ENCODE assay signal across 8 cellular contexts in the genomic region with DNA sequence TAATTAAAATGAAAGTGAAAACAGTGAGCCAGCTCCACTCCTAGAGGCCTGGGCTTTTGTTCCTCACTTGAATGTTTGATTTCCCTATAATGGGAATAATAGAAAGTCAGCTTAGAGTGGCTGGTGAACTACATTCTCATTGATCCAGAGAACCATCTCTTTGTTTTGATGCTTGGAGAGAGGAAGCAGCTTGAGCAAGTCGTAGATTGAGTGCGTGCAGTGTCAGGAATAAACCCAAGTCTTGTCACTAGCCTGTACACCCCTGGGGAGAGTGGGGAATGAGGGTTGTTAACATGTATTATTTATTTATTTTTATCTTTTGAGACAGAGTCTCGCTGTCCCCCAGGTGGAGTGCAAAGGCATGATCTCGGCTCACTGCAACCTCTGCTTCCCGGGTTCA. TPM values are rescaled to one million over a fixed set of nuclear protein-coding genes. Genes with fewer than 3 reads are reported as not detected.
DNase-seq lines count a peak whose midpoint lies in the region; ATAC-seq and TF ChIP-seq lines count a peak whose summit lies in the region.

No MANE protein-coding gene starts in this region.

- peak overlapping the region; percentile 94 to 99 (median 97) for H3K27ac Mint-ChIP-seq in CD14-positive monocyte
- H3K27ac Mint-ChIP-seq in mesothelial cell of epicardium, result peak overlapping the region; percentile 99

- intact Hi-C loops in CD14-positive monocyte (cut with micrococcal nuclease), result loop anchor here (2.0 to 10.0 kb wide), 3 partner anchors 588 to 852 kb away; no protein-coding TSS in a partner anchor
- intact Hi-C loops in mucosa of descending colon (cut with DNase I, micrococcal nuclease), result no loop called here

- H3K4me3 ChIP-seq in cardiac fibroblast (replicated peaks in 1 of 2; ENCODE audit: low read depth in 2 of 2, low read length in 2 of 2) (peak overlapping the region; percentile 88 to 97), mucosa of descending colon (no peak overlapping the region)

- H3K9me3 Mint-ChIP-seq in CD14-positive monocyte (peaks cover 0 to 2% (median 0%) of the 10 kb centered on the region in 7 donors), mesothelial cell of epicardium (no peaks in the 10 kb centered on the region)

- no peak for ATAC-seq in mucosa of descending colon
- no peak for ATAC-seq in GM21717 (IDR thresholded peaks at IDR 0.05; ENCODE audit: unreplicated experiment)

- H3K9me3 ChIP-seq in mucosa of descending colon, result no peaks in the 10 kb centered on the region

- peaks cover 4 to 6% (median 5%) of the 10 kb centered on the region in 3 donors for H3K27me3 Mint-ChIP-seq in CD14-positive monocyte (ENCODE audit: low read depth in 3 of 3)
- peaks cover 36% of the 10 kb centered on the region for H3K27me3 Mint-ChIP-seq in mesothelial cell of epicardium (ENCODE audit: low read depth)

- DNase-seq in CD14-positive monocyte (ENCODE audit: low spot score) (no peak), NAMALWA (ENCODE audit: low spot score) (peak; percentile 36), cardiac fibroblast (ENCODE audit: low read depth in 2 of 2) (peak; percentile 18 to 35), mesothelial cell of epicardium (ENCODE audit: low spot score in 2 of 2, unreplicated experiment in 2 of 2) (no peak), ureter (ENCODE audit: low spot score) (no peak), mucosa of descending colon (no peak)
- DNase-seq in stimulated activated CD4-positive, alpha-beta T cell treated with anti-CD3 and anti-CD28 coated beads, Interleukin-2, amount 100 ng/mL, for 48 hours, result no peak

- peaks cover 9% of the 10 kb centered on the region for H3K4me1 ChIP-seq in mucosa of descending colon (ENCODE audit: low read depth)

- peaks cover 17% of the 10 kb centered on the region for H3K4me1 Mint-ChIP-seq in CD14-positive monocyte
- peaks cover 13% of the 10 kb centered on the region for H3K4me1 Mint-ChIP-seq in mesothelial cell of epicardium

- H3K4me3 Mint-ChIP-seq in CD14-positive monocyte, result peak overlapping the region; percentile 89 to 98
- peak overlapping the region; percentile 98 for H3K4me3 Mint-ChIP-seq in mesothelial cell of epicardium

- H3K36me3 Mint-ChIP-seq in CD14-positive monocyte, result peaks cover 15 to 17% of the 10 kb centered on the region in 2 donors
- peaks cover 9% of the 10 kb centered on the region for H3K36me3 Mint-ChIP-seq in mesothelial cell of epicardium

- no peak for TF ChIP-seq CTCF in CD14-positive monocyte (IDR thresholded peaks at IDR 0.05)
- TF ChIP-seq CTCF in cardiac fibroblast (IDR thresholded peaks at IDR 0.05; ENCODE audit: low read depth, low read length), result no peak
- no peak for TF ChIP-seq CTCF in mesothelial cell of epicardium (IDR thresholded peaks at IDR 0.05; ENCODE audit: unreplicated experiment)
- TF ChIP-seq CTCF in mucosa of descending colon (IDR thresholded peaks at IDR 0.05), result no peak

- H3K36me3 ChIP-seq in mucosa of descending colon (ENCODE audit: low read depth), result no peaks in the 10 kb centered on the region

RNA-seq across cellular contexts. Expression of gene LSG1, which starts 0.9 kb away (rescaled TPM):
- 1 to 10 TPM; 6.7 to 9.9 TPM for polyA plus RNA-seq in CD14-positive monocyte
- total RNA-seq in mesothelial cell of epicardium (48.1 to 48.9 TPM (median 48.2 TPM) in 3 replicates), ureter (64.5 TPM), mucosa of descending colon (10 to 100 TPM; 34.0 to 35.6 (median 35.5) TPM)

RNA-seq across cellular contexts. Expression of gene FAM43A, which starts 12.8 kb away (rescaled TPM):
- 1 to 10 TPM; 6.6 to 9.8 TPM for polyA plus RNA-seq in CD14-positive monocyte
- total RNA-seq in mesothelial cell of epicardium (10.5 to 11.3 TPM (median 11.0 TPM) in 3 replicates), ureter (5.2 TPM), mucosa of descending colon (10 to 100 TPM; 12.7 to 87.8 (median 22.4) TPM)

RNA-seq across cellular contexts. Expression of gene TMEM44, which starts 39.7 kb away (rescaled TPM):
- polyA plus RNA-seq in CD14-positive monocyte, result not detected
- total RNA-seq in mesothelial cell of epicardium (25.6 to 27.9 TPM (median 26.8 TPM) in 3 replicates), ureter (19.9 TPM), mucosa of descending colon (10 to 100 TPM; 30.9 to 59.3 (median 34.1) TPM)

Comparison
In these comparisons a context has a peak if more than half of its experiments do, and no peak if none do; other contexts are left out.
1. DNase-seq: peak in NAMALWA (single experiment) and cardiac fibroblast (2 of 2); none in CD14-positive monocyte (single experiment), mesothelial cell of epicardium (0 of 2), ureter (single experiment), mucosa of descending colon (0 of 3) and stimulated activated CD4-positive, alpha-beta T cell treated with anti-CD3 and anti-CD28 coated beads, Interleukin-2, amount 100 ng/mL, for 48 hours (0 of 2).
2. intact Hi-C loops: an anchor here in CD14-positive monocyte (2.0 to 10.0 kb wide); none called in mucosa of descending colon.